ENCODE assay signal across 18 cellular contexts in the genomic region with DNA sequence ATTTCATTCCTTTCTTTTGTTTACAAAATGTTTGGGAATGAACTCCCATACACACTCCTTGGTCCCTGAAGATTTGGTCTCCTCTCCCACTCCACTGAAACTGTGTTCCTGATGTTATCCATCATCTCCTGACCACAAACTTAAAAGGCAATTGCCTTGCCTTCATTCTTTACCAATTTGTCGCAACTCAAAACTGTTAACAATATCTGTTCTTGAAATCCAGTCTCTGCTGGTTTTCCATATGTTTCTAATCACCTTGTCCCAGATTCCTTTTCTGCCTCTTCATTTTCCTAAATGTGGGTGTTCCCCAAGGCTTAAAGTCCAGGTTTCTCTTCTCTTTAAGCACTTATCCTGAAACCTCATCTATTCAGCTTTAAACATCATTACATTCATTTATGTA.
"Had no signal": no experiment of that assay in that cellular context is flagged by ENCODE, and none has a peak within 500 bp of the region (broad histone marks: within the 10 kb centered on the region; RNA-seq: fewer than 3 reads in every experiment).

No MANE protein-coding gene starts in this region.

- H3K27ac ChIP-seq: gastrocnemius medialis, heart right ventricle, psoas muscle, right lobe of liver, suprapubic skin, thyroid gland had no signal

- H3K9me3 ChIP-seq: gastrocnemius medialis, heart right ventricle, psoas muscle, right lobe of liver, suprapubic skin, thyroid gland had no signal

- DNase-seq: effector memory CD4-positive, alpha-beta T cell; gastrocnemius medialis; heart right ventricle; hypothalamus; kidney glomerular epithelial cell; mesendoderm; naive B cell; nephron progenitor cell; psoas muscle; retina; right lobe of liver; stimulated activated CD4-positive, alpha-beta T cell treated with anti-CD3 and anti-CD28 coated beads, Interleukin-4, amount 100 ng/mL, for 1 hour; stimulated activated CD8-positive, alpha-beta memory T cell treated with anti-CD3 and anti-CD28 coated beads, Interleukin-4, amount 100 ng/mL, for 48 hours; stimulated activated naive CD8-positive, alpha-beta T cell treated with anti-CD3 and anti-CD28 coated beads, Interleukin-15, Interleukin-2, amounts not matched to agents 100 U/mL and 50 U/mL, for 24 hours; thyroid gland had no signal

- H3K27me3 ChIP-seq: gastrocnemius medialis, heart right ventricle, right lobe of liver, suprapubic skin, thyroid gland had no signal

- H3K4me1 ChIP-seq: gastrocnemius medialis, heart right ventricle, psoas muscle, right lobe of liver, suprapubic skin, thyroid gland had no signal

- H3K4me3 ChIP-seq: gastrocnemius medialis, heart right ventricle, psoas muscle, right lobe of liver, suprapubic skin, thyroid gland had no signal

- H3K36me3 ChIP-seq: gastrocnemius medialis, heart right ventricle, right lobe of liver, suprapubic skin, thyroid gland had no signal

- ATAC-seq: esophagus mucosa; gastrocnemius medialis; heart right ventricle; psoas muscle; right lobe of liver; stimulated activated effector memory CD8-positive, alpha-beta T cell treated with anti-CD3 and anti-CD28 coated beads, Interleukin-12 subunit alpha, Interleukin-12 subunit beta, amount 100 ng/mL, for 72 hours; stimulated activated naive CD8-positive, alpha-beta T cell treated with anti-CD3 and anti-CD28 coated beads, Interleukin-15, Interleukin-2, amounts not matched to agents 100 U/mL and 50 U/mL, for 24 hours had no signal
